In the genomic region with DNA sequence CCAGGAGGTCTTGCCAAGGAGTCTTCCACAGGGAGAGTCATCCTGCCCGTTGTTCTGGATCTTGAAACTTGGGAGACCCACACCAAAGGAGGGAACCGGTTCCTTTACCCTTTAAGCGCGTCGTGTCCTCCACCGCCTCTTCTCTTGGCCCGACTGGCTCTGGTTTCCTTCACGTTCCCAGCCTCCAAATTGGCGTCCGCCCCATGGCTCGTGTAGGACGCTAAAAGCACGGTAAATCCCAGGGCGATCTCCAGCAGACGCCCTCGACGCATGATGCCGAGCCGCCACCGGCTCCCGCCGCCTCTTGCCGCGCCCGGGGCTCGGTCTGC, we compare ENCODE assay signal across 8 cellular contexts. TPM values are rescaled to one million over a fixed set of nuclear protein-coding genes. Genes with fewer than 3 reads are reported as not detected.
A peak's percentile ranks its signal among the peaks of the same experiment; 100 is the strongest.
DNase-seq lines count a peak whose midpoint lies in the region; ATAC-seq and TF ChIP-seq lines count a peak whose summit lies in the region.

No MANE protein-coding gene starts in this region.

- BruUV-seq in PC-3 (replicated peaks; lab: Mats Ljungman, UMichigan), result no TSS peak

- DNase-seq in activated CD4-positive, alpha-beta T cell treated with anti-CD3 and anti-CD28 coated beads for 48 hours, result peak; percentile 6
- DNase-seq in activated CD4-positive, alpha-beta T cell treated with anti-CD3 and anti-CD28 coated beads for 4 hours, result no peak
- DNase-seq in PC-3 (peak; percentile 24), fibroblast of the aortic adventitia (ENCODE audit: low read depth) (peak; percentile 64), GM10248 (ENCODE audit: extremely low spot score) (no peak), A172 (ENCODE audit: low spot score) (no peak), GM19240 (ENCODE audit: insufficient read length, low spot score) (no peak)

- CTCF ChIA-PET in PC-3 (lab: Charles Lee), result no interaction called here
- CTCF ChIA-PET in GM10248 (lab: Yijun Ruan, JAX), result no interaction called here

- H3K4me3 ChIP-seq in PC-3 (ENCODE audit: low read length) (peak overlapping the region; percentile 69), fibroblast of the aortic adventitia (ENCODE audit: low read depth, low read length) (peak overlapping the region; percentile 92), parathyroid adenoma (ENCODE audit: low read depth, low read length) (peak overlapping the region; percentile 34)

- H3K4me2 ChIP-seq in PC-3 (ENCODE audit: low read length) (peak overlapping the region; percentile 89), parathyroid adenoma (ENCODE audit: low read length) (peak overlapping the region; percentile 68)

- H3K27me3 ChIP-seq in PC-3 (ENCODE audit: low read length), result no peaks in the 10 kb centered on the region
- no peaks in the 10 kb centered on the region for H3K27me3 ChIP-seq in parathyroid adenoma (ENCODE audit: control insufficient read depth, insufficient read depth, low read length)

- no peaks in the 10 kb centered on the region for H3K36me3 ChIP-seq in PC-3 (ENCODE audit: low read depth, low read length)
- H3K36me3 ChIP-seq in parathyroid adenoma (ENCODE audit: control insufficient read depth, insufficient read depth, low read length), result no peaks in the 10 kb centered on the region

- no peak for TF ChIP-seq CTCF in PC-3 (conservative IDR thresholded peaks at IDR 0.05; ENCODE audit: low read depth, low read length)
- no peak for TF ChIP-seq CTCF in fibroblast of the aortic adventitia (IDR thresholded peaks at IDR 0.05; ENCODE audit: insufficient read depth, low read length)
- TF ChIP-seq CTCF in parathyroid adenoma (IDR thresholded peaks at IDR 0.05), result no peak
- no peak for TF ChIP-seq CTCF in GM10248 (IDR thresholded peaks at IDR 0.05; ENCODE audit: control extremely low read depth, extremely low read depth, low read depth, missing control alignments)

- peaks cover 17% of the 10 kb centered on the region for H3K4me1 ChIP-seq in PC-3 (ENCODE audit: insufficient read depth, low read length)
- no peaks in the 10 kb centered on the region for H3K4me1 ChIP-seq in parathyroid adenoma

- peak; percentile 20 for ATAC-seq in PC-3

- intact Hi-C loops in PC-3 (cut with micrococcal nuclease), result loop anchor here (5.0 to 10.0 kb wide), 3 partner anchors 60 to 180 kb away; no protein-coding TSS in a partner anchor

- H2AFZ ChIP-seq in PC-3 (ENCODE audit: low read length), result peak overlapping the region; percentile 91
- H2AFZ ChIP-seq in parathyroid adenoma, result peak overlapping the region; percentile 46

- H4K20me1 ChIP-seq in PC-3 (ENCODE audit: low read length), result no peaks in the 10 kb centered on the region

- no peaks in the 10 kb centered on the region for H3K79me2 ChIP-seq in PC-3 (ENCODE audit: low read length)
- H3K79me2 ChIP-seq in parathyroid adenoma, result no peaks in the 10 kb centered on the region

- POLR2A ChIA-PET in PC-3 (lab: Charles Lee; ENCODE audit: unreplicated experiment) (no interaction called here), GM10248 (lab: Yijun Ruan, JAX) (interaction anchor here (1.4 kb wide), 1 partner anchor 9 kb away, joined by 3 read pairs; no protein-coding TSS in a partner anchor)

- H3K27ac ChIP-seq in PC-3 (ENCODE audit: low read length) (no peak overlapping the region), parathyroid adenoma (peak overlapping the region; percentile 19)

- peak overlapping the region; percentile 61; the same call in 1 of the 2 replicates for H3K9ac ChIP-seq in PC-3 (ENCODE audit: low read length)
- no peak overlapping the region for H3K9ac ChIP-seq in parathyroid adenoma

- H3K9me2 ChIP-seq in PC-3 (replicated peaks; ENCODE audit: low read length), result no peaks in the 10 kb centered on the region

- H3F3A ChIP-seq in PC-3 (ENCODE audit: low read length, unreplicated experiment), result no peaks in the 10 kb centered on the region

- no peaks in the 10 kb centered on the region for H3K9me3 ChIP-seq in PC-3 (ENCODE audit: low read length)
- no peaks in the 10 kb centered on the region for H3K9me3 ChIP-seq in parathyroid adenoma (ENCODE audit: control insufficient read depth, low read length)

RNA-seq across cellular contexts. Expression of a gene that starts 1.0 kb away (rescaled TPM):
- total RNA-seq in PC-3 (2014; rRNA removed), result 6.7 and 7.4 TPM in 2 replicates
- total RNA-seq in fibroblast of the aortic adventitia (ENCODE audit: low replicate concordance), result 984 and 4,431 TPM in 2 replicates
- 142 and 156 TPM in 2 replicates for total RNA-seq in A172 (2014; rRNA removed; shearing (Covaris generic))

Comparison
In these comparisons a context has a peak if more than half of its experiments do, and no peak if none do; other contexts are left out.
1. DNase-seq: peak in activated CD4-positive, alpha-beta T cell treated with anti-CD3 and anti-CD28 coated beads for 48 hours (single experiment), PC-3 (single experiment) and fibroblast of the aortic adventitia (single experiment); none in activated CD4-positive, alpha-beta T cell treated with anti-CD3 and anti-CD28 coated beads for 4 hours (0 of 2), GM10248 (single experiment), A172 (single experiment) and GM19240 (single experiment).
2. H3K4me3 ChIP-seq: peak in every context shown above with its lines; median percentile 92 in fibroblast of the aortic adventitia; 69 in PC-3; 34 in parathyroid adenoma.
3. RNA of a gene that starts 1.0 kb away (total RNA-seq): 984 to 4,431 TPM in fibroblast of the aortic adventitia and 142 to 156 TPM in A172; 6.7 to 7.4 TPM in PC-3; every median in the first group is over 10 times any median in the second.